Comparison of ENCODE assay signal across 1 cellular context in the genomic region with DNA sequence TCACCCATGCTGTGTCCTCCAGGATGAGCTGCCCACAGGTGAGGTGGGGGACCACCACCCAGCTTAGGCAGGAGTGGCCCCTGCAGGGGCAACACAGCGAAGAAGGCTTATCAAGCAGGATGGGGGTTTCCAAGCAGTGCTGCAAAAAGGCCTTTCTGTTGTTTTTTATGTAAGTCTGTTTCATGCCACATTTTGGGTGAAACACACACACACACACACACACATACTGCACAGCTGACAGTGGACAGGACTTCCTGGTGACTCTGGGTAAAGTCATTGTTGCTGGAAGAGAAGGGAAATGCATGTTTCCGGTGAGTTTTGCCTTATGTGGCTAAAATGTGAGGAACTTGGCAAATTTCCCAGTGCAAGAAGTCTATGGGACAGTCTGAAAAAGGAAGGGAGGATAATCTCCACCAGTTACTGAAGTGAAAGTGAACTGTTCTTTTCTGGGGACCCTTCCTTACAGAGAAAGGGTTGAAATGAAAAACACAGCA.
TF ChIP-seq lines count a peak whose summit lies in the region.

No MANE protein-coding gene starts in this region.

TF ChIP-seq in HepG2, 621 proteins besides CTCF, POLR2A, EP300 and RAD21 (continued from another document and continues in another):
- TF ChIP-seq, protein P1, sequence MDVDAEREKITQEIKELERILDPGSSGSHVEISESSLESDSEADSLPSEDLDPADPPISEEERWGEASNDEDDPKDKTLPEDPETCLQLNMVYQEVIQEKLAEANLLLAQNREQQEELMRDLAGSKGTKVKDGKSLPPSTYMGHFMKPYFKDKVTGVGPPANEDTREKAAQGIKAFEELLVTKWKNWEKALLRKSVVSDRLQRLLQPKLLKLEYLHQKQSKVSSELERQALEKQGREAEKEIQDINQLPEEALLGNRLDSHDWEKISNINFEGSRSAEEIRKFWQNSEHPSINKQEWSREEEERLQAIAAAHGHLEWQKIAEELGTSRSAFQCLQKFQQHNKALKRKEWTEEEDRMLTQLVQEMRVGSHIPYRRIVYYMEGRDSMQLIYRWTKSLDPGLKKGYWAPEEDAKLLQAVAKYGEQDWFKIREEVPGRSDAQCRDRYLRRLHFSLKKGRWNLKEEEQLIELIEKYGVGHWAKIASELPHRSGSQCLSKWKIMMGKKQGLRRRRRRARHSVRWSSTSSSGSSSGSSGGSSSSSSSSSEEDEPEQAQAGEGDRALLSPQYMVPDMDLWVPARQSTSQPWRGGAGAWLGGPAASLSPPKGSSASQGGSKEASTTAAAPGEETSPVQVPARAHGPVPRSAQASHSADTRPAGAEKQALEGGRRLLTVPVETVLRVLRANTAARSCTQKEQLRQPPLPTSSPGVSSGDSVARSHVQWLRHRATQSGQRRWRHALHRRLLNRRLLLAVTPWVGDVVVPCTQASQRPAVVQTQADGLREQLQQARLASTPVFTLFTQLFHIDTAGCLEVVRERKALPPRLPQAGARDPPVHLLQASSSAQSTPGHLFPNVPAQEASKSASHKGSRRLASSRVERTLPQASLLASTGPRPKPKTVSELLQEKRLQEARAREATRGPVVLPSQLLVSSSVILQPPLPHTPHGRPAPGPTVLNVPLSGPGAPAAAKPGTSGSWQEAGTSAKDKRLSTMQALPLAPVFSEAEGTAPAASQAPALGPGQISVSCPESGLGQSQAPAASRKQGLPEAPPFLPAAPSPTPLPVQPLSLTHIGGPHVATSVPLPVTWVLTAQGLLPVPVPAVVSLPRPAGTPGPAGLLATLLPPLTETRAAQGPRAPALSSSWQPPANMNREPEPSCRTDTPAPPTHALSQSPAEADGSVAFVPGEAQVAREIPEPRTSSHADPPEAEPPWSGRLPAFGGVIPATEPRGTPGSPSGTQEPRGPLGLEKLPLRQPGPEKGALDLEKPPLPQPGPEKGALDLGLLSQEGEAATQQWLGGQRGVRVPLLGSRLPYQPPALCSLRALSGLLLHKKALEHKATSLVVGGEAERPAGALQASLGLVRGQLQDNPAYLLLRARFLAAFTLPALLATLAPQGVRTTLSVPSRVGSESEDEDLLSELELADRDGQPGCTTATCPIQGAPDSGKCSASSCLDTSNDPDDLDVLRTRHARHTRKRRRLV (CRISPR knock-in tag; IDR thresholded peaks at IDR 0.05), result no peak
- TF ChIP-seq, protein P2, sequence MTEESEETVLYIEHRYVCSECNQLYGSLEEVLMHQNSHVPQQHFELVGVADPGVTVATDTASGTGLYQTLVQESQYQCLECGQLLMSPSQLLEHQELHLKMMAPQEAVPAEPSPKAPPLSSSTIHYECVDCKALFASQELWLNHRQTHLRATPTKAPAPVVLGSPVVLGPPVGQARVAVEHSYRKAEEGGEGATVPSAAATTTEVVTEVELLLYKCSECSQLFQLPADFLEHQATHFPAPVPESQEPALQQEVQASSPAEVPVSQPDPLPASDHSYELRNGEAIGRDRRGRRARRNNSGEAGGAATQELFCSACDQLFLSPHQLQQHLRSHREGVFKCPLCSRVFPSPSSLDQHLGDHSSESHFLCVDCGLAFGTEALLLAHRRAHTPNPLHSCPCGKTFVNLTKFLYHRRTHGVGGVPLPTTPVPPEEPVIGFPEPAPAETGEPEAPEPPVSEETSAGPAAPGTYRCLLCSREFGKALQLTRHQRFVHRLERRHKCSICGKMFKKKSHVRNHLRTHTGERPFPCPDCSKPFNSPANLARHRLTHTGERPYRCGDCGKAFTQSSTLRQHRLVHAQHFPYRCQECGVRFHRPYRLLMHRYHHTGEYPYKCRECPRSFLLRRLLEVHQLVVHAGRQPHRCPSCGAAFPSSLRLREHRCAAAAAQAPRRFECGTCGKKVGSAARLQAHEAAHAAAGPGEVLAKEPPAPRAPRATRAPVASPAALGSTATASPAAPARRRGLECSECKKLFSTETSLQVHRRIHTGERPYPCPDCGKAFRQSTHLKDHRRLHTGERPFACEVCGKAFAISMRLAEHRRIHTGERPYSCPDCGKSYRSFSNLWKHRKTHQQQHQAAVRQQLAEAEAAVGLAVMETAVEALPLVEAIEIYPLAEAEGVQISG (CRISPR knock-in tag; IDR thresholded peaks at IDR 0.05), result peak; percentile 13; the same call in 1 of the 2 replicates
- TF ChIP-seq MAZ (IDR thresholded peaks at IDR 0.05; ENCODE audit: borderline replicate concordance, low read depth, low read length) (no peak), MAZ (CRISPR knock-in tag; IDR thresholded peaks at IDR 0.05; ENCODE audit: low read depth) (no peak), ZNF354B (CRISPR knock-in tag; IDR thresholded peaks at IDR 0.05) (no peak), NFIC (IDR thresholded peaks at IDR 0.05; ENCODE audit: low read length) (0 out of 2 replicates have a peak, but pooled peaks have one; percentile 42), ZNF629 (CRISPR knock-in tag; conservative IDR thresholded peaks at IDR 0.05) (no peak), ZNF34 (CRISPR knock-in tag; IDR thresholded peaks at IDR 0.05; ENCODE audit: borderline replicate concordance) (no peak), ZSCAN25 (CRISPR knock-in tag; IDR thresholded peaks at IDR 0.05) (0 out of 2 replicates have a peak, but pooled peaks have one; percentile 17), ASH2L (IDR thresholded peaks at IDR 0.05; ENCODE audit: insufficient read length, low read depth, low read length) (no peak), IKZF4 (CRISPR knock-in tag; IDR thresholded peaks at IDR 0.05; ENCODE audit: borderline replicate concordance, low read depth, not compliant biosample characterization) (no peak), ZSCAN12 (CRISPR knock-in tag; IDR thresholded peaks at IDR 0.05) (no peak), ZNF331 (CRISPR knock-in tag; IDR thresholded peaks at IDR 0.05) (no peak), RFXAP (CRISPR knock-in tag; IDR thresholded peaks at IDR 0.05; ENCODE audit: borderline replicate concordance) (0 out of 2 replicates have a peak, but pooled peaks have one; percentile 25), ZNF101 (CRISPR knock-in tag; IDR thresholded peaks at IDR 0.05; ENCODE audit: borderline replicate concordance, low read depth) (no peak), ZNF17 (CRISPR knock-in tag; IDR thresholded peaks at IDR 0.05) (no peak), ZNF143 (CRISPR knock-in tag; IDR thresholded peaks at IDR 0.05) (peak; percentile 55; the same call in 1 of the 2 replicates), PLRG1 (conservative IDR thresholded peaks at IDR 0.05) (no peak), GABPA (IDR thresholded peaks at IDR 0.05; ENCODE audit: low read depth, low read length) (0 out of 2 replicates have a peak, but pooled peaks have one; percentile 18), GABPA (CRISPR knock-in tag; IDR thresholded peaks at IDR 0.05; ENCODE audit: low read depth) (peak; percentile 86), ERF (CRISPR knock-in tag; IDR thresholded peaks at IDR 0.05) (0 out of 2 replicates have a peak, but pooled peaks have one; percentile 19), ZNF570 (CRISPR knock-in tag; IDR thresholded peaks at IDR 0.05; ENCODE audit: borderline replicate concordance) (no peak), MIER2 (CRISPR knock-in tag; IDR thresholded peaks at IDR 0.05) (no peak), SSRP1 (CRISPR knock-in tag; IDR thresholded peaks at IDR 0.05) (0 out of 2 replicates have a peak, but pooled peaks have one; percentile 67), GABPB1 (CRISPR knock-in tag; IDR thresholded peaks at IDR 0.05) (peak; percentile 53; the same call in 1 of the 2 replicates), GATAD2A (CRISPR knock-in tag; IDR thresholded peaks at IDR 0.05) (peak; percentile 41; the same call in 1 of the 2 replicates), HOXD1 (CRISPR knock-in tag; IDR thresholded peaks at IDR 0.05) (0 out of 2 replicates have a peak, but pooled peaks have one; percentile 38)
- TF ChIP-seq, protein P3, sequence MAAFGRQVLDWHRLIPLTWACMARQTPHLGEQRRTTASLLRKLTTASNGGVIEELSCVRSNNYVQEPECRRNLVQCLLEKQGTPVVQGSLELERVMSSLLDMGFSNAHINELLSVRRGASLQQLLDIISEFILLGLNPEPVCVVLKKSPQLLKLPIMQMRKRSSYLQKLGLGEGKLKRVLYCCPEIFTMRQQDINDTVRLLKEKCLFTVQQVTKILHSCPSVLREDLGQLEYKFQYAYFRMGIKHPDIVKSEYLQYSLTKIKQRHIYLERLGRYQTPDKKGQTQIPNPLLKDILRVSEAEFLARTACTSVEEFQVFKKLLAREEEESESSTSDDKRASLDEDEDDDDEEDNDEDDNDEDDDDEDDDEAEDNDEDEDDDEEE (CRISPR knock-in tag; IDR thresholded peaks at IDR 0.05), result no peak
- TF ChIP-seq, protein P4, sequence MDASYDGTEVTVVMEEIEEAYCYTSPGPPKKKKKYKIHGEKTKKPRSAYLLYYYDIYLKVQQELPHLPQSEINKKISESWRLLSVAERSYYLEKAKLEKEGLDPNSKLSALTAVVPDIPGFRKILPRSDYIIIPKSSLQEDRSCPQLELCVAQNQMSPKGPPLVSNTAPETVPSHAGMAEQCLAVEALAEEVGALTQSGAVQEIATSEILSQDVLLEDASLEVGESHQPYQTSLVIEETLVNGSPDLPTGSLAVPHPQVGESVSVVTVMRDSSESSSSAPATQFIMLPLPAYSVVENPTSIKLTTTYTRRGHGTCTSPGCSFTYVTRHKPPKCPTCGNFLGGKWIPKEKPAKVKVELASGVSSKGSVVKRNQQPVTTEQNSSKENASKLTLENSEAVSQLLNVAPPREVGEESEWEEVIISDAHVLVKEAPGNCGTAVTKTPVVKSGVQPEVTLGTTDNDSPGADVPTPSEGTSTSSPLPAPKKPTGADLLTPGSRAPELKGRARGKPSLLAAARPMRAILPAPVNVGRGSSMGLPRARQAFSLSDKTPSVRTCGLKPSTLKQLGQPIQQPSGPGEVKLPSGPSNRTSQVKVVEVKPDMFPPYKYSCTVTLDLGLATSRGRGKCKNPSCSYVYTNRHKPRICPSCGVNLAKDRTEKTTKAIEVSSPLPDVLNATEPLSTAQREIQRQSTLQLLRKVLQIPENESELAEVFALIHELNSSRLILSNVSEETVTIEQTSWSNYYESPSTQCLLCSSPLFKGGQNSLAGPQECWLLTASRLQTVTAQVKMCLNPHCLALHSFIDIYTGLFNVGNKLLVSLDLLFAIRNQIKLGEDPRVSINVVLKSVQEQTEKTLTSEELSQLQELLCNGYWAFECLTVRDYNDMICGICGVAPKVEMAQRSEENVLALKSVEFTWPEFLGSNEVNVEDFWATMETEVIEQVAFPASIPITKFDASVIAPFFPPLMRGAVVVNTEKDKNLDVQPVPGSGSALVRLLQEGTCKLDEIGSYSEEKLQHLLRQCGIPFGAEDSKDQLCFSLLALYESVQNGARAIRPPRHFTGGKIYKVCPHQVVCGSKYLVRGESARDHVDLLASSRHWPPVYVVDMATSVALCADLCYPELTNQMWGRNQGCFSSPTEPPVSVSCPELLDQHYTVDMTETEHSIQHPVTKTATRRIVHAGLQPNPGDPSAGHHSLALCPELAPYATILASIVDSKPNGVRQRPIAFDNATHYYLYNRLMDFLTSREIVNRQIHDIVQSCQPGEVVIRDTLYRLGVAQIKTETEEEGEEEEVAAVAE (CRISPR knock-in tag; IDR thresholded peaks at IDR 0.05; ENCODE audit: borderline replicate concordance), result 0 out of 2 replicates have a peak, but pooled peaks have one; percentile 19
- TF ChIP-seq, protein P5, sequence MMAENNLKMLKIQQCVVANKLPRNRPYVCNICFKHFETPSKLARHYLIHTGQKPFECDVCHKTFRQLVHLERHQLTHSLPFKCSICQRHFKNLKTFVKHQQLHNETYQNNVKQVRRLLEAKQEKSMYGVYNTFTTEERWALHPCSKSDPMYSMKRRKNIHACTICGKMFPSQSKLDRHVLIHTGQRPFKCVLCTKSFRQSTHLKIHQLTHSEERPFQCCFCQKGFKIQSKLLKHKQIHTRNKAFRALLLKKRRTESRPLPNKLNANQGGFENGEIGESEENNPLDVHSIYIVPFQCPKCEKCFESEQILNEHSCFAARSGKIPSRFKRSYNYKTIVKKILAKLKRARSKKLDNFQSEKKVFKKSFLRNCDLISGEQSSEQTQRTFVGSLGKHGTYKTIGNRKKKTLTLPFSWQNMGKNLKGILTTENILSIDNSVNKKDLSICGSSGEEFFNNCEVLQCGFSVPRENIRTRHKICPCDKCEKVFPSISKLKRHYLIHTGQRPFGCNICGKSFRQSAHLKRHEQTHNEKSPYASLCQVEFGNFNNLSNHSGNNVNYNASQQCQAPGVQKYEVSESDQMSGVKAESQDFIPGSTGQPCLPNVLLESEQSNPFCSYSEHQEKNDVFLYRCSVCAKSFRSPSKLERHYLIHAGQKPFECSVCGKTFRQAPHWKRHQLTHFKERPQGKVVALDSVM (CRISPR knock-in tag; IDR thresholded peaks at IDR 0.05), result peak; percentile 55; the same call in 1 of the 2 replicates
- TF ChIP-seq, protein P6, sequence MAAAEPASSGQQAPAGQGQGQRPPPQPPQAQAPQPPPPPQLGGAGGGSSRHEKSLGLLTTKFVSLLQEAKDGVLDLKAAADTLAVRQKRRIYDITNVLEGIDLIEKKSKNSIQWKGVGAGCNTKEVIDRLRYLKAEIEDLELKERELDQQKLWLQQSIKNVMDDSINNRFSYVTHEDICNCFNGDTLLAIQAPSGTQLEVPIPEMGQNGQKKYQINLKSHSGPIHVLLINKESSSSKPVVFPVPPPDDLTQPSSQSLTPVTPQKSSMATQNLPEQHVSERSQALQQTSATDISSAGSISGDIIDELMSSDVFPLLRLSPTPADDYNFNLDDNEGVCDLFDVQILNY (CRISPR knock-in tag; conservative IDR thresholded peaks at IDR 0.05), result no peak
- TF ChIP-seq, protein P7, sequence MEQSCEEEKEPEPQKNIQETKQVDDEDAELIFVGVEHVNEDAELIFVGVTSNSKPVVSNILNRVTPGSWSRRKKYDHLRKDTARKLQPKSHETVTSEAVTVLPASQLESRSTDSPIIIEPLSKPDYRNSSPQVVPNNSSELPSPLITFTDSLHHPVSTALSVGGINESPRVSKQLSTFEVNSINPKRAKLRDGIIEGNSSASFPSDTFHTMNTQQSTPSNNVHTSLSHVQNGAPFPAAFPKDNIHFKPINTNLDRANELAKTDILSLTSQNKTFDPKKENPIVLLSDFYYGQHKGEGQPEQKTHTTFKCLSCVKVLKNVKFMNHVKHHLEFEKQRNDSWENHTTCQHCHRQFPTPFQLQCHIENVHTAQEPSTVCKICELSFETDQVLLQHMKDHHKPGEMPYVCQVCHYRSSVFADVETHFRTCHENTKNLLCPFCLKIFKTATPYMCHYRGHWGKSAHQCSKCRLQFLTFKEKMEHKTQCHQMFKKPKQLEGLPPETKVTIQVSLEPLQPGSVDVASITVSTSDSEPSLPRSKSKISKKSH (CRISPR knock-in tag; IDR thresholded peaks at IDR 0.05; ENCODE audit: borderline replicate concordance), result no peak
